Comparison of ENCODE assay signal across 19 cellular contexts in genomic region chr1:191438979-191439378, GRCh38.
"Had no signal": no experiment of that assay in that cellular context is flagged by ENCODE, and none has a peak within 500 bp of the region (broad histone marks: within the 10 kb centered on the region; RNA-seq: fewer than 3 reads in every experiment).

No MANE protein-coding gene starts in this region.

- H3K9ac ChIP-seq: SK-N-SH had no signal

- H3K27ac ChIP-seq: RWPE1 had no signal

- H3K9me3 ChIP-seq: SK-N-SH had no signal

- H3K4me2 ChIP-seq: SK-N-SH had no signal

- DNase-seq: Karpas-422, KG1, MM.1S, NCI-H1092 treated with DMSO at 0.1 percent for 48 hours, NCI-H1436, NCI-H187, NCI-H2029, NCI-H2081 treated with DMSO at 0.1 percent for 48 hours, NCI-H2171, NCI-H226, NCI-H446, NCI-H510A, NCI-H524 treated with DMSO at 0.1 percent for 48 hours, NCI-H69, NCI-H774, SHP77, SK-N-SH, SW 1271 had no signal
